Comparison of ENCODE assay signal across 8 cellular contexts in the genomic region with DNA sequence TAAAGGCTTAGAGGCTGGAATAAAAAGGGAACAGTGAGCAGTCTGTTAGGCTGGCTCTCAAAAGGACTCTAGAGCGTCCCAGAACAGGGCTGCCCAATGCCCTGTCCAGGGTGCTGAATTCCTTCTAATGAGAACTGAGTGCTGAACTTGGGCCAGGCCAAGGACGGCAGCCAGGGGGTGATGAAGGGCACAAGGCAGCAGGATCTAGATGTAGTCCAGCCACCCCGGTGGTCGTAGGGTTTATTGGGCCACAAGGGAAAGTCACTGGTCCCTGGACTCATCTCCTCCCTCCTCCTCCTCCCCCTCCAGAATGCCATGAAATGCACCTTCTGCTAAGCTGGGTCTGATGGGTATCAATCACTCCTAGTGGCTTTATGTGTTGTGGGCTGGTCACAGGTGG. TPM values are rescaled to one million over a fixed set of nuclear protein-coding genes. Genes with fewer than 3 reads are reported as not detected.
DNase-seq lines count a peak whose midpoint lies in the region; ATAC-seq, FAIRE-seq and TF ChIP-seq lines count a peak whose summit lies in the region.
"Had no signal": no experiment of that assay in that cellular context is flagged by ENCODE, and none has a peak within 500 bp of the region (broad histone marks: within the 10 kb centered on the region; RNA-seq: fewer than 3 reads in every experiment).

No MANE protein-coding gene starts in this region.

- FAIRE-seq in small intestine (lab: Jason Lieb, UNC) = no peak

- H3K36me3 Mint-ChIP-seq in GM23338 (ENCODE audit: low read depth) = no peaks in the 10 kb centered on the region
- no peaks in the 10 kb centered on the region for H3K36me3 Mint-ChIP-seq in activated naive CD8-positive, alpha-beta T cell treated with anti-CD3 and anti-CD28 coated beads, Interleukin-2, amount 10 ng/mL, durations not matched to agents 7 days and 5 days

- TF ChIP-seq CTCF in GM23338 (conservative IDR thresholded peaks at IDR 0.05; ENCODE audit: low read depth in 2 of 2) (peak; percentile 73 to 77), PC-9 (conservative IDR thresholded peaks at IDR 0.05) (peak; percentile 52; the same call in 1 of the 2 replicates)

- H3K4me2 ChIP-seq in GM23338 (no peak overlapping the region), PC-9 (no peak overlapping the region)

- H3F3A ChIP-seq in GM23338 (replicated peaks; ENCODE audit: low read depth) (no peaks in the 10 kb centered on the region), PC-9 (ENCODE audit: insufficient read depth, low read depth) (0 out of 2 replicates have a peak, but pooled peaks cover 4% of the 10 kb centered on the region)

- CTCF ChIA-PET in PC-9 (lab: Charles Lee) = no interaction called here

- no peaks in the 10 kb centered on the region for H3K79me2 ChIP-seq in GM23338 (replicated peaks; ENCODE audit: insufficient read depth)
- no peaks in the 10 kb centered on the region for H3K79me2 ChIP-seq in PC-9 (ENCODE audit: low read depth)

- H3K9me3 ChIP-seq in PC-9 (ENCODE audit: insufficient read depth, low read depth) (no peaks in the 10 kb centered on the region), right cardiac atrium (ENCODE audit: control insufficient read depth, low read length) (no peaks in the 10 kb centered on the region), small intestine (ENCODE audit: control insufficient read depth, low read depth) (no peaks in the 10 kb centered on the region)

- H2AFZ ChIP-seq in GM23338 (no peak overlapping the region), PC-9 (no peak overlapping the region)

- H3K27ac ChIP-seq in GM23338 (ENCODE audit: low read depth) (no peak overlapping the region), PC-9 (no peak overlapping the region), right cardiac atrium (ENCODE audit: low read length) (no peak overlapping the region), small intestine (ENCODE audit: low read depth in 1 of 2, low read length in 1 of 2) (no peak overlapping the region)

- H4K20me1 ChIP-seq in GM23338 (replicated peaks; ENCODE audit: insufficient read depth) (no peaks in the 10 kb centered on the region; the same call in 1 of the 2 replicates), PC-9 (ENCODE audit: insufficient read depth) (no peaks in the 10 kb centered on the region; the same call in 1 of the 2 replicates)

- peak; percentile 99 for ATAC-seq in GM23338
- ATAC-seq in activated naive CD8-positive, alpha-beta T cell treated with anti-CD3 and anti-CD28 coated beads, Interleukin-2, amount 10 ng/mL, durations not matched to agents 7 days and 5 days (ENCODE audit: low read depth) = peak; percentile 89
- ATAC-seq in right cardiac atrium = peak; percentile 63 to 67
- no peak for ATAC-seq in GM19351 (IDR thresholded peaks at IDR 0.05; ENCODE audit: unreplicated experiment)

- H3K4me1 ChIP-seq in GM23338 (ENCODE audit: insufficient read depth) (no peaks in the 10 kb centered on the region), PC-9 (replicated peaks; ENCODE audit: insufficient read depth) (peaks cover 9% of the 10 kb centered on the region), right cardiac atrium (ENCODE audit: control insufficient read depth, insufficient read depth, low read length) (no peaks in the 10 kb centered on the region), small intestine (ENCODE audit: control insufficient read depth in 2 of 2, insufficient read depth in 1 of 2, low read depth in 1 of 2, low read length in 1 of 2) (no peaks in the 10 kb centered on the region)

- POLR2A ChIA-PET in PC-9 (lab: Charles Lee; ENCODE audit: unreplicated experiment) = no interaction called here
- POLR2A ChIA-PET in activated naive CD8-positive, alpha-beta T cell treated with anti-CD3 and anti-CD28 coated beads, Interleukin-2, amount 10 ng/mL, durations not matched to agents 7 days and 5 days (lab: Charles Lee) = no interaction called here

- H3K4me1 Mint-ChIP-seq in GM23338 = no peaks in the 10 kb centered on the region; the same call in 1 of the 3 replicates
- H3K4me1 Mint-ChIP-seq in activated naive CD8-positive, alpha-beta T cell treated with anti-CD3 and anti-CD28 coated beads, Interleukin-2, amount 10 ng/mL, durations not matched to agents 7 days and 5 days = no peaks in the 10 kb centered on the region

- no peak overlapping the region for H3K4me3 Mint-ChIP-seq in GM23338
- no peak overlapping the region for H3K4me3 Mint-ChIP-seq in activated naive CD8-positive, alpha-beta T cell treated with anti-CD3 and anti-CD28 coated beads, Interleukin-2, amount 10 ng/mL, durations not matched to agents 7 days and 5 days
- H3K4me3 Mint-ChIP-seq: stimulated activated naive CD8-positive, alpha-beta T cell treated with anti-CD3 and anti-CD28 coated beads, Interleukin-15, Interleukin-2, amounts not matched to agents 100 ng/mL and 50 ng/mL, for 24 hours had no signal

- no peaks in the 10 kb centered on the region for H3K9me3 Mint-ChIP-seq in GM23338
- no peaks in the 10 kb centered on the region for H3K9me3 Mint-ChIP-seq in activated naive CD8-positive, alpha-beta T cell treated with anti-CD3 and anti-CD28 coated beads, Interleukin-2, amount 10 ng/mL, durations not matched to agents 7 days and 5 days
- H3K9me3 Mint-ChIP-seq: stimulated activated naive CD8-positive, alpha-beta T cell treated with anti-CD3 and anti-CD28 coated beads, Interleukin-15, Interleukin-2, amounts not matched to agents 100 ng/mL and 50 ng/mL, for 24 hours had no signal

- H3K36me3 ChIP-seq in GM23338 (ENCODE audit: insufficient read depth) (no peaks in the 10 kb centered on the region), PC-9 (ENCODE audit: low read depth) (no peaks in the 10 kb centered on the region), small intestine (ENCODE audit: control insufficient read depth in 2 of 2, insufficient read depth in 2 of 2, low read length in 2 of 2) (no peaks in the 10 kb centered on the region)

- H3K27me3 ChIP-seq in GM23338 (ENCODE audit: insufficient read depth) = no peaks in the 10 kb centered on the region
- peaks cover 9% of the 10 kb centered on the region for H3K27me3 ChIP-seq in PC-9 (ENCODE audit: insufficient read depth, low read depth)
- no peaks in the 10 kb centered on the region for H3K27me3 ChIP-seq in right cardiac atrium (ENCODE audit: control insufficient read depth, insufficient read depth)
- no peaks in the 10 kb centered on the region for H3K27me3 ChIP-seq in small intestine (ENCODE audit: control insufficient read depth in 2 of 2, insufficient read depth in 2 of 2, low read length in 2 of 2)

- peaks cover 14% of the 10 kb centered on the region for H3K27me3 Mint-ChIP-seq in GM23338 (ENCODE audit: insufficient read depth, low read depth, poor library complexity)
- H3K27me3 Mint-ChIP-seq in activated naive CD8-positive, alpha-beta T cell treated with anti-CD3 and anti-CD28 coated beads, Interleukin-2, amount 10 ng/mL, durations not matched to agents 7 days and 5 days = no peaks in the 10 kb centered on the region
- H3K27me3 Mint-ChIP-seq: stimulated activated naive CD8-positive, alpha-beta T cell treated with anti-CD3 and anti-CD28 coated beads, Interleukin-15, Interleukin-2, amounts not matched to agents 100 ng/mL and 50 ng/mL, for 24 hours had no signal

- DNase-seq in GM23338 (ENCODE audit: low spot score) (peak; percentile 98), PC-9 (peak in 1 of 2 experiments; percentile 62), right cardiac atrium (peak; percentile 63 to 85 (median 74)), small intestine (peak; percentile 43), SHP77 treated with DMSO at 0.1 percent for 48 hours (lab: John Stamatoyannopoulos, UW) (no peak)
- peak; percentile 53 for DNase-seq in activated naive CD8-positive, alpha-beta T cell treated with anti-CD3 and anti-CD28 coated beads, Interleukin-2, amount 10 ng/mL, durations not matched to agents 7 days and 5 days

- BruUV-seq in PC-9 (replicated peaks; lab: Mats Ljungman, UMichigan) = no TSS peak

- H3K4me3 ChIP-seq in GM23338 = no peak overlapping the region
- no peak overlapping the region for H3K4me3 ChIP-seq in PC-9
- no peak overlapping the region for H3K4me3 ChIP-seq in right cardiac atrium (ENCODE audit: low read length)
- no peak overlapping the region for H3K4me3 ChIP-seq in small intestine (ENCODE audit: low read depth in 1 of 2, low read length in 2 of 2)

- no peak overlapping the region for H3K27ac Mint-ChIP-seq in GM23338
- H3K27ac Mint-ChIP-seq in activated naive CD8-positive, alpha-beta T cell treated with anti-CD3 and anti-CD28 coated beads, Interleukin-2, amount 10 ng/mL, durations not matched to agents 7 days and 5 days = no peak overlapping the region
- H3K27ac Mint-ChIP-seq: stimulated activated naive CD8-positive, alpha-beta T cell treated with anti-CD3 and anti-CD28 coated beads, Interleukin-15, Interleukin-2, amounts not matched to agents 100 ng/mL and 50 ng/mL, for 24 hours had no signal

- no peaks in the 10 kb centered on the region for H3K9me2 ChIP-seq in GM23338 (ENCODE audit: insufficient read depth)
- no peaks in the 10 kb centered on the region for H3K9me2 ChIP-seq in PC-9 (ENCODE audit: insufficient read depth)

- WGBS in right cardiac atrium = 3% methylated on average over 4 of the region's 4 CpGs
- 7 to 8% (median 8%) methylated on average over 4 of the region's 4 CpGs for WGBS in small intestine, 3 donors

- intact Hi-C loops in PC-9 (cut with micrococcal nuclease; ENCODE audit: unreplicated experiment) (no loop called here), right cardiac atrium (cut with DNase I) (no loop called here)

RNA-seq across cellular contexts. Expression of a gene that starts 19.2 kb away (rescaled TPM):
- total RNA-seq in GM23338 (2014; rRNA removed; shearing (Covaris generic)) = 9.3 and 13.4 TPM in 2 replicates
- polyA plus RNA-seq in GM23338 (2016; fragmentation: Nextera tagmentation; extraction: Ambion mirVana) = 0.75 and 0.89 TPM in 2 replicates
- 14.7 and 23.8 TPM in 2 replicates for total RNA-seq in PC-9 (2021)
- total RNA-seq in activated naive CD8-positive, alpha-beta T cell treated with anti-CD3 and anti-CD28 coated beads, Interleukin-2, amount 10 ng/mL, durations not matched to agents 7 days and 5 days = 1 to 10 TPM; 5.9 to 6.8 TPM
- total RNA-seq in right cardiac atrium = 10 to 100 TPM; 23.8 to 51.1 (median 38.4) TPM
- 32.3 TPM for polyA plus RNA-seq in right cardiac atrium
- 1 to 10 TPM in 1 of 3 donors, under 1 TPM in 2; 0.22 to 4.2 (median 0.27) TPM for polyA plus RNA-seq in small intestine

RNA-seq across cellular contexts. Expression of a gene that starts 30.6 kb away (rescaled TPM):
- 10.0 and 11.3 TPM in 2 replicates for total RNA-seq in GM23338 (2014; rRNA removed; shearing (Covaris generic))
- polyA plus RNA-seq in GM23338 (2016; fragmentation: Nextera tagmentation; extraction: Ambion mirVana) (8.7 and 9.3 TPM in 2 replicates), right cardiac atrium (14.7 TPM), small intestine (10 to 100 TPM in 1 of 3 donors, 1 to 10 TPM in 2; 9.2 to 17.4 (median 9.2) TPM)
- total RNA-seq in PC-9 (2021) (50.3 and 53.0 TPM in 2 replicates), right cardiac atrium (10 to 100 TPM; 10.7 to 13.7 (median 12.7) TPM)
- total RNA-seq in activated naive CD8-positive, alpha-beta T cell treated with anti-CD3 and anti-CD28 coated beads, Interleukin-2, amount 10 ng/mL, durations not matched to agents 7 days and 5 days = 10 to 100 TPM in 1 of 2 experiments, 1 to 10 TPM in 1; 9.3 to 12.0 TPM

RNA-seq across cellular contexts. Expression of a gene that starts 47.4 kb away (rescaled TPM):
- 18.2 and 23.0 TPM in 2 replicates for total RNA-seq in GM23338 (2014; rRNA removed; shearing (Covaris generic))
- 17.4 and 18.5 TPM in 2 replicates for polyA plus RNA-seq in GM23338 (2016; fragmentation: Nextera tagmentation; extraction: Ambion mirVana)
- 131 and 136 TPM in 2 replicates for total RNA-seq in PC-9 (2021)
- 10 to 100 TPM; 66.0 to 66.4 TPM for total RNA-seq in activated naive CD8-positive, alpha-beta T cell treated with anti-CD3 and anti-CD28 coated beads, Interleukin-2, amount 10 ng/mL, durations not matched to agents 7 days and 5 days
- 10 to 100 TPM; 50.9 to 65.9 (median 56.6) TPM for total RNA-seq in right cardiac atrium
- 27.0 TPM for polyA plus RNA-seq in right cardiac atrium
- polyA plus RNA-seq in small intestine = 10 to 100 TPM in 1 of 3 donors, 1 to 10 TPM in 2; 1.1 to 15.9 (median 3.0) TPM
